ENCODE assay signal across 8 cellular contexts in the genomic region with DNA sequence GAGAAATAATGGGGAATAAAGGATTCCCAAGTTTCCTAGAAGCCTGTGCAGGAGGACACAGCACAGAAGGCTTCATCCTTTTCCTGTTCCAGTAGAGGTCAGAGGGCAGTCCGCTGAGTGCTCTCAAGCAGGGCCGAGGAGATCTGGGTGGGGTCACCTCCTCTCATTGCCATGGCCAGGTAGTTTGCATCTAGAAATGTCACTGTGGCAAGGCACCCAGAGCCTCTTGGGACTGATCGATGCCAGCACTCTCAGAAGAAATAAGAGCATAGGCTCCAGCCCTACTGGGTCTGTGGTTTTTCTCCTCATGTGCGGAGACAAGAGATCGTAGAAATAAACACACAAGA. TPM values are rescaled to one million over a fixed set of nuclear protein-coding genes. Genes with fewer than 3 reads are reported as not detected.
DNase-seq lines count a peak whose midpoint lies in the region; ATAC-seq and TF ChIP-seq lines count a peak whose summit lies in the region.

No MANE protein-coding gene starts in this region.

- no TSS peak for BruUV-seq in mammary epithelial cell (replicated peaks; lab: Mats Ljungman, UMichigan)

- in situ Hi-C loops in mammary epithelial cell (cut with MboI; ENCODE audit: low sequenced_read_pairs in 2 of 2), result no loop called here

- H4K20me1 ChIP-seq in mammary epithelial cell (ENCODE audit: insufficient read depth, low read length), result no peaks in the 10 kb centered on the region

- DNase-seq in breast epithelium (ENCODE audit: low spot score in 2 of 2), result no peak
- no peak for DNase-seq in mammary epithelial cell
- no peak for DNase-seq in testis
- DNase-seq in activated effector memory CD4-positive, alpha-beta T cell treated with Interleukin-2 at 50 U/mL for 16 hours, result no peak
- no peak for DNase-seq in NCI-H1105 treated with DMSO at 0.1 percent for 48 hours (lab: John Stamatoyannopoulos, UW)
- no peak for DNase-seq in aorta

- dilution Hi-C loops in mammary epithelial cell (cut with HindIII; ENCODE audit: low sequenced_read_pairs), result no loop called here

- CTCF ChIA-PET in mammary epithelial cell (lab: Charles Lee; ENCODE audit: low non-redundant PET), result no interaction called here

- no peak overlapping the region for H3K9ac ChIP-seq in mammary epithelial cell (ENCODE audit: insufficient read depth, low read length)

- 97% methylated on average over 5 of the region's 5 CpGs for WGBS in mammary epithelial cell (ENCODE audit: low coverage, missing lambda C conversion rate)
- 39 to 53% methylated on average over 5 of the region's 5 CpGs for WGBS in esophagus, 2 donors
- 56 to 58% methylated on average over 5 of the region's 5 CpGs for WGBS in testis, 2 donors
- 77 to 80% methylated on average over 5 of the region's 5 CpGs for WGBS in aorta, 2 donors

- no peaks in the 10 kb centered on the region for H3K36me3 ChIP-seq in breast epithelium
- peaks cover 7% of the 10 kb centered on the region for H3K36me3 ChIP-seq in mammary epithelial cell (ENCODE audit: insufficient read depth, low read length)
- H3K36me3 ChIP-seq in esophagus (ENCODE audit: control insufficient read depth in 2 of 2, insufficient read depth in 2 of 2, low read length in 1 of 2), result peaks cover 6 to 19% of the 10 kb centered on the region in 2 donors
- H3K36me3 ChIP-seq in testis (ENCODE audit: low read depth, missing control alignments), result no peaks in the 10 kb centered on the region
- peaks cover 0 to 7% of the 10 kb centered on the region in 2 donors for H3K36me3 ChIP-seq in aorta (ENCODE audit: control insufficient read depth in 1 of 2, insufficient read depth in 2 of 2, low read length in 1 of 2)

- peak overlapping the region in 1 of 3 donors; percentile 36 for H3K4me3 ChIP-seq in breast epithelium
- H3K4me3 ChIP-seq in mammary epithelial cell (replicated peaks in 1 of 3; ENCODE audit: insufficient read depth in 1 of 3, low read depth in 2 of 3, low read length in 3 of 3), result no peak overlapping the region
- no peak overlapping the region for H3K4me3 ChIP-seq in esophagus (ENCODE audit: low read depth in 1 of 2, low read length in 2 of 2)
- H3K4me3 ChIP-seq in testis, result peak overlapping the region in 1 of 2 donors; percentile 0
- no peak overlapping the region for H3K4me3 ChIP-seq in aorta (ENCODE audit: low read length in 2 of 2)

- no peaks in the 10 kb centered on the region for H3K9me3 ChIP-seq in breast epithelium
- no peaks in the 10 kb centered on the region for H3K9me3 ChIP-seq in mammary epithelial cell (replicated peaks; ENCODE audit: insufficient read depth, low read length)
- H3K9me3 ChIP-seq in esophagus (ENCODE audit: control insufficient read depth in 2 of 2, insufficient read depth in 1 of 2, low read depth in 1 of 2, low read length in 1 of 2), result no peaks in the 10 kb centered on the region
- H3K9me3 ChIP-seq in testis, result no peaks in the 10 kb centered on the region
- H3K9me3 ChIP-seq in aorta (ENCODE audit: control insufficient read depth, low read length), result no peaks in the 10 kb centered on the region

- intact Hi-C loops in breast epithelium (cut with DNase I; ENCODE audit: low total_unique reads) (no loop called here), mammary epithelial cell (cut with micrococcal nuclease) (no loop called here), testis (cut with DNase I; ENCODE audit: low total_unique reads) (no loop called here), aorta (cut with DNase I) (loop anchor here in 1 of 2 donors (2.0 kb wide), 1 partner anchor 35 kb away; no protein-coding TSS in a partner anchor)

- H2AFZ ChIP-seq in mammary epithelial cell (ENCODE audit: low read depth, low read length), result no peak overlapping the region

- H3K4me1 ChIP-seq in breast epithelium (no peaks in the 10 kb centered on the region), mammary epithelial cell (ENCODE audit: insufficient read depth, low read length) (no peaks in the 10 kb centered on the region), esophagus (ENCODE audit: control insufficient read depth in 2 of 2, insufficient read depth in 2 of 2, low read length in 1 of 2) (peaks cover 0 to 2% of the 10 kb centered on the region in 2 donors), testis (peaks cover 9% of the 10 kb centered on the region), aorta (ENCODE audit: control insufficient read depth in 1 of 2, insufficient read depth in 2 of 2, low read length in 2 of 2) (no peaks in the 10 kb centered on the region)

- TF ChIP-seq CTCF in breast epithelium (IDR thresholded peaks at IDR 0.05) (no peak), mammary epithelial cell (conservative IDR thresholded peaks at IDR 0.05 in 1 of 2, IDR thresholded peaks at IDR 0.05 in 1 of 2; ENCODE audit: extremely low read depth in 1 of 2, insufficient read depth in 1 of 2, low read depth in 1 of 2, low read length in 2 of 2) (no peak), testis (IDR thresholded peaks at IDR 0.05) (no peak)

- H3K27me3 ChIP-seq in breast epithelium (no peaks in the 10 kb centered on the region), mammary epithelial cell (ENCODE audit: insufficient read depth, low read length) (no peaks in the 10 kb centered on the region), esophagus (ENCODE audit: control insufficient read depth in 1 of 2, insufficient read depth in 2 of 2, low read length in 2 of 2) (no peaks in the 10 kb centered on the region), testis (no peaks in the 10 kb centered on the region), aorta (ENCODE audit: control insufficient read depth in 1 of 2, insufficient read depth in 2 of 2, low read length in 1 of 2) (no peaks in the 10 kb centered on the region)

- TF ChIP-seq POLR2A in breast epithelium (IDR thresholded peaks at IDR 0.05) (no peak), testis (IDR thresholded peaks at IDR 0.05) (no peak)

- ATAC-seq in HG03439 (IDR thresholded peaks at IDR 0.05; ENCODE audit: unreplicated experiment) (peak; percentile 44), aorta (ENCODE audit: low FRiP score) (no peak)

- H3K4me2 ChIP-seq in mammary epithelial cell (ENCODE audit: insufficient read depth, low read depth, low read length), result no peak overlapping the region

- H3K79me2 ChIP-seq in mammary epithelial cell (ENCODE audit: insufficient read depth, low read length), result no peaks in the 10 kb centered on the region

- peak overlapping the region; percentile 42 to 60 for H3K27ac ChIP-seq in breast epithelium
- H3K27ac ChIP-seq in mammary epithelial cell (ENCODE audit: insufficient read depth, low read depth, low read length), result no peak overlapping the region
- peak overlapping the region; percentile 80 to 88 for H3K27ac ChIP-seq in esophagus (ENCODE audit: low read depth in 2 of 2, low read length in 1 of 2)
- peak overlapping the region; percentile 2 to 40 for H3K27ac ChIP-seq in testis
- H3K27ac ChIP-seq in aorta (ENCODE audit: low read depth in 1 of 2, low read length in 2 of 2), result no peak overlapping the region

RNA-seq across cellular contexts. Expression of a gene that starts 7.9 kb away (rescaled TPM):
- 10 to 100 TPM; 61.9 to 71.7 (median 62.7) TPM for total RNA-seq in breast epithelium
- total RNA-seq in mammary epithelial cell, result 10 to 100 TPM; 29.5 to 41.9 TPM
- polyA plus RNA-seq in mammary epithelial cell, result 20.1 TPM
- polyA minus RNA-seq in mammary epithelial cell, result 19.3 TPM
- 10 to 100 TPM; 12.1 to 15.5 TPM for polyA plus RNA-seq in esophagus
- total RNA-seq in testis, result 10 to 100 TPM; 57.9 to 59.6 TPM
- polyA plus RNA-seq in testis (ENCODE audit: insufficient read depth, low read depth, low replicate concordance), result 140 TPM
- total RNA-seq in aorta, result 10 to 100 TPM; 47.4 to 56.6 TPM
- 10 to 100 TPM; 34.6 to 36.3 TPM for polyA plus RNA-seq in aorta

Comparison
In these comparisons a context has a peak if more than half of its experiments do, and no peak if none do; other contexts are left out.
1. H3K27ac ChIP-seq: peak in breast epithelium (2 of 2), esophagus (2 of 2) and testis (2 of 2); none in mammary epithelial cell (single experiment) and aorta (0 of 2).